In the genomic region with DNA sequence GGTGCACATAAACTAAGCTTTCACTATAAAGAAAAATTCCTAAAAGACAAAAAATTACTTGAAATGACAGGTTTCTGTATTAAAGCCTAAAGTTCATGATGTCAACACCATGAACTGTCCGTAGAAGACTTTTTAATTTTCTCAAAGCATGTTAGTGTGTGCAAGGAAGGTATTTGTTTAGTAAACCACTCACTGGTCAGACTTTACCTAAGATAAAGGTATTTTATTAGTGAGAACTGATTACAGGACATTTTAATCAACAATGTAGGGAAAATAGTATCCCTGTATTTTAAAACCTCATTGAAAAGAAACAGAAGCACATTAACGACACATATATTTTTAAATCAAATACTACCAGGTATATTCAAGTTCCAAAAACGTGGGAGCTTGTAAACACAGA, we compare ENCODE assay signal across 9 cellular contexts. TPM values are rescaled to one million over a fixed set of nuclear protein-coding genes. Genes with fewer than 3 reads are reported as not detected.
A peak's percentile ranks its signal among the peaks of the same experiment; 100 is the strongest.
DNase-seq lines count a peak whose midpoint lies in the region; ATAC-seq and TF ChIP-seq lines count a peak whose summit lies in the region.
"Had no signal": no experiment of that assay in that cellular context is flagged by ENCODE, and none has a peak within 500 bp of the region (broad histone marks: within the 10 kb centered on the region; RNA-seq: fewer than 3 reads in every experiment).

No MANE protein-coding gene starts in this region.

- H3K27me3 ChIP-seq in right cardiac atrium (ENCODE audit: control insufficient read depth, insufficient read depth), result no peaks in the 10 kb centered on the region

- CTCF ChIA-PET in HEK293 (lab: Yijun Ruan, JAX), result interaction anchor here (1.2 to 2.2 kb wide), 2 partner anchors 24 to 128 kb away, joined by 6 to 8 read pairs; no protein-coding TSS in a partner anchor
- CTCF ChIA-PET in activated CD4-positive, alpha-beta memory T cell treated with anti-CD3 and anti-CD28 coated beads, Interleukin-2, amount 10 ng/mL, durations not matched to agents 7 days and 5 days (lab: Charles Lee), result interaction anchor here (1.5 to 7.9 kb wide), 3 partner anchors 25 to 128 kb away, joined by 3 to 84 read pairs (median 14); no protein-coding TSS in a partner anchor

- H3K4me1 ChIP-seq in HEK293 (ENCODE audit: control insufficient read depth, insufficient read depth, low read length), result peaks cover 3% of the 10 kb centered on the region; the same call in 1 of the 2 replicates
- peaks cover 4% of the 10 kb centered on the region for H3K4me1 ChIP-seq in right cardiac atrium (ENCODE audit: control insufficient read depth, insufficient read depth, low read length)

- no peak for TF ChIP-seq CTCF in HEK293 (tag by site-specific recombination; IDR thresholded peaks at IDR 0.05)

- H3K27ac Mint-ChIP-seq in activated CD4-positive, alpha-beta memory T cell treated with anti-CD3 and anti-CD28 coated beads, Interleukin-2, amount 10 ng/mL, durations not matched to agents 7 days and 5 days, result peak overlapping the region; percentile 88
- peak overlapping the region; percentile 97 for H3K27ac Mint-ChIP-seq in stimulated activated effector memory CD8-positive, alpha-beta T cell treated with anti-CD3 and anti-CD28 coated beads, Interleukin-12 subunit alpha, Interleukin-12 subunit beta, amount 100 ng/mL, for 72 hours

- H3K27ac ChIP-seq in HEK293 (ENCODE audit: extremely low read depth, low read depth, low read length) (no peak overlapping the region), right cardiac atrium (ENCODE audit: low read length) (no peak overlapping the region)

- POLR2A ChIA-PET in HEK293 (lab: Yijun Ruan, JAX), result interaction anchor here (0.9 kb wide), 1 partner anchor 128 kb away, joined by 3 read pairs; no protein-coding TSS in a partner anchor
- POLR2A ChIA-PET in activated CD4-positive, alpha-beta memory T cell treated with anti-CD3 and anti-CD28 coated beads, Interleukin-2, amount 10 ng/mL, durations not matched to agents 7 days and 5 days (lab: Charles Lee), result interaction anchor here (0.7 to 5.2 kb wide), 10 partner anchors 14 to 183 kb away, joined by 3 to 43 read pairs (median 8); no protein-coding TSS in a partner anchor

- WGBS in right cardiac atrium, result 6% methylated on average over 3 of the region's 3 CpGs

- DNase-seq in activated CD4-positive, alpha-beta memory T cell treated with anti-CD3 and anti-CD28 coated beads, Interleukin-2, amount 10 ng/mL, durations not matched to agents 7 days and 5 days, result no peak
- DNase-seq in right cardiac atrium (no peak), mesenteric fat pad (ENCODE audit: low spot score) (no peak), DMS 273 treated with DMSO at 0.1 percent for 48 hours (lab: John Stamatoyannopoulos, UW) (no peak)
- DNase-seq in stimulated activated effector memory CD8-positive, alpha-beta T cell treated with anti-CD3 and anti-CD28 coated beads, Interleukin-12 subunit alpha, Interleukin-12 subunit beta, amount 100 ng/mL, for 72 hours (ENCODE audit: low spot score in 2 of 2), result no peak
- DNase-seq: NCI-H524 treated with DMSO at 0.1 percent for 48 hours had no signal

- intact Hi-C loops in right cardiac atrium (cut with DNase I), result loop anchor here in 1 of 4 donors (5.0 kb wide), 1 partner anchor 126 kb away; no protein-coding TSS in a partner anchor

- H3K36me3 Mint-ChIP-seq in activated CD4-positive, alpha-beta memory T cell treated with anti-CD3 and anti-CD28 coated beads, Interleukin-2, amount 10 ng/mL, durations not matched to agents 7 days and 5 days (ENCODE audit: low read depth), result peaks cover 48% of the 10 kb centered on the region
- peaks cover 60% of the 10 kb centered on the region for H3K36me3 Mint-ChIP-seq in stimulated activated effector memory CD8-positive, alpha-beta T cell treated with anti-CD3 and anti-CD28 coated beads, Interleukin-12 subunit alpha, Interleukin-12 subunit beta, amount 100 ng/mL, for 72 hours

- ATAC-seq in right cardiac atrium (no peak), HG03460 (IDR thresholded peaks at IDR 0.05; ENCODE audit: unreplicated experiment) (no peak), HG03095 (IDR thresholded peaks at IDR 0.05; ENCODE audit: unreplicated experiment) (no peak)
- no peak for ATAC-seq in stimulated activated effector memory CD8-positive, alpha-beta T cell treated with anti-CD3 and anti-CD28 coated beads, Interleukin-12 subunit alpha, Interleukin-12 subunit beta, amount 100 ng/mL, for 72 hours

- H3K36me3 ChIP-seq in HEK293 (ENCODE audit: control insufficient read depth in 2 of 2, insufficient read depth in 1 of 2, low read length in 2 of 2), result no peaks in the 10 kb centered on the region

- H3K9me3 Mint-ChIP-seq in activated CD4-positive, alpha-beta memory T cell treated with anti-CD3 and anti-CD28 coated beads, Interleukin-2, amount 10 ng/mL, durations not matched to agents 7 days and 5 days, result no peaks in the 10 kb centered on the region
- H3K9me3 Mint-ChIP-seq in stimulated activated effector memory CD8-positive, alpha-beta T cell treated with anti-CD3 and anti-CD28 coated beads, Interleukin-12 subunit alpha, Interleukin-12 subunit beta, amount 100 ng/mL, for 72 hours, result no peaks in the 10 kb centered on the region

- H3K4me1 Mint-ChIP-seq in activated CD4-positive, alpha-beta memory T cell treated with anti-CD3 and anti-CD28 coated beads, Interleukin-2, amount 10 ng/mL, durations not matched to agents 7 days and 5 days, result peaks cover 51% of the 10 kb centered on the region
- H3K4me1 Mint-ChIP-seq in stimulated activated effector memory CD8-positive, alpha-beta T cell treated with anti-CD3 and anti-CD28 coated beads, Interleukin-12 subunit alpha, Interleukin-12 subunit beta, amount 100 ng/mL, for 72 hours, result peaks cover 30% of the 10 kb centered on the region

- H3K27me3 Mint-ChIP-seq in activated CD4-positive, alpha-beta memory T cell treated with anti-CD3 and anti-CD28 coated beads, Interleukin-2, amount 10 ng/mL, durations not matched to agents 7 days and 5 days, result no peaks in the 10 kb centered on the region

- peak overlapping the region; percentile 100 for H3K4me3 Mint-ChIP-seq in activated CD4-positive, alpha-beta memory T cell treated with anti-CD3 and anti-CD28 coated beads, Interleukin-2, amount 10 ng/mL, durations not matched to agents 7 days and 5 days
- H3K4me3 Mint-ChIP-seq in stimulated activated effector memory CD8-positive, alpha-beta T cell treated with anti-CD3 and anti-CD28 coated beads, Interleukin-12 subunit alpha, Interleukin-12 subunit beta, amount 100 ng/mL, for 72 hours, result peak overlapping the region; percentile 99

- H3K9me3 ChIP-seq in HEK293 (ENCODE audit: control insufficient read depth, insufficient read depth, low read depth, low read length) (no peaks in the 10 kb centered on the region), right cardiac atrium (ENCODE audit: control insufficient read depth, low read length) (no peaks in the 10 kb centered on the region)

- H3K4me3 ChIP-seq in HEK293 (ENCODE audit: low read depth, low read length) (peak overlapping the region; percentile 69), right cardiac atrium (ENCODE audit: low read length) (peak overlapping the region; percentile 83)

TF ChIP-seq in HEK293, 187 proteins besides CTCF, POLR2A, EP300 and RAD21 (continues in another document):
- TF ChIP-seq ZNF560 (tag by site-specific recombination; IDR thresholded peaks at IDR 0.05; ENCODE audit: borderline replicate concordance), result no peak
- no peak for TF ChIP-seq ZNF184 (tag by site-specific recombination; IDR thresholded peaks at IDR 0.05)
- no peak for TF ChIP-seq ZNF596 (tag by site-specific recombination; IDR thresholded peaks at IDR 0.05)
- TF ChIP-seq KLF8 (tag by site-specific recombination; IDR thresholded peaks at IDR 0.05), result no peak
- no peak for TF ChIP-seq ZNF174 (tag by site-specific recombination; IDR thresholded peaks at IDR 0.05)
- TF ChIP-seq, protein P1, sequence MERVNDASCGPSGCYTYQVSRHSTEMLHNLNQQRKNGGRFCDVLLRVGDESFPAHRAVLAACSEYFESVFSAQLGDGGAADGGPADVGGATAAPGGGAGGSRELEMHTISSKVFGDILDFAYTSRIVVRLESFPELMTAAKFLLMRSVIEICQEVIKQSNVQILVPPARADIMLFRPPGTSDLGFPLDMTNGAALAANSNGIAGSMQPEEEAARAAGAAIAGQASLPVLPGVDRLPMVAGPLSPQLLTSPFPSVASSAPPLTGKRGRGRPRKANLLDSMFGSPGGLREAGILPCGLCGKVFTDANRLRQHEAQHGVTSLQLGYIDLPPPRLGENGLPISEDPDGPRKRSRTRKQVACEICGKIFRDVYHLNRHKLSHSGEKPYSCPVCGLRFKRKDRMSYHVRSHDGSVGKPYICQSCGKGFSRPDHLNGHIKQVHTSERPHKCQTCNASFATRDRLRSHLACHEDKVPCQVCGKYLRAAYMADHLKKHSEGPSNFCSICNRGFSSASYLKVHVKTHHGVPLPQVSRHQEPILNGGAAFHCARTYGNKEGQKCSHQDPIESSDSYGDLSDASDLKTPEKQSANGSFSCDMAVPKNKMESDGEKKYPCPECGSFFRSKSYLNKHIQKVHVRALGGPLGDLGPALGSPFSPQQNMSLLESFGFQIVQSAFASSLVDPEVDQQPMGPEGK (tag by site-specific recombination; IDR thresholded peaks at IDR 0.05), result no peak
- TF ChIP-seq ZNF274 (IDR thresholded peaks at IDR 0.05; ENCODE audit: low read length), result no peak
- TF ChIP-seq ZNF274 (tag by site-specific recombination; IDR thresholded peaks at IDR 0.05; ENCODE audit: borderline replicate concordance), result no peak

RNA-seq across cellular contexts. Expression of a gene that starts 2.9 kb away (rescaled TPM):
- 100 to 1,000 TPM; 194 to 199 TPM for total RNA-seq in activated CD4-positive, alpha-beta memory T cell treated with anti-CD3 and anti-CD28 coated beads, Interleukin-2, amount 10 ng/mL, durations not matched to agents 7 days and 5 days
- total RNA-seq in right cardiac atrium (100 to 1,000 TPM; 170 to 298 (median 182) TPM), mesenteric fat pad (366 TPM)
- polyA plus RNA-seq in right cardiac atrium, result 62.8 TPM
